ENCODE assay signal across 8 cellular contexts in genomic region chr9:93302586-93303257, GRCh38.
DNase-seq lines count a peak whose midpoint lies in the region; ATAC-seq and TF ChIP-seq lines count a peak whose summit lies in the region.

No MANE protein-coding gene starts in this region.

- intact Hi-C loops in left colon (cut with DNase I, micrococcal nuclease) = loop anchor here in 1 of 2 donors (10.0 kb wide), 1 partner anchor 138 kb away; no protein-coding TSS in a partner anchor

- peaks cover 3% of the 10 kb centered on the region; the same call in 1 of the 2 replicates for H3K36me3 ChIP-seq in WERI-Rb-1

- peak; percentile 51 for TF ChIP-seq CTCF in GM10248 (IDR thresholded peaks at IDR 0.05; ENCODE audit: control extremely low read depth, extremely low read depth, low read depth, missing control alignments)
- TF ChIP-seq CTCF in WERI-Rb-1 (IDR thresholded peaks at IDR 0.05; ENCODE audit: low read depth, low read length) = peak; percentile 83
- TF ChIP-seq CTCF in cardiac fibroblast (IDR thresholded peaks at IDR 0.05; ENCODE audit: low read depth, low read length) = peak; percentile 71

- no peak overlapping the region for H3K27ac ChIP-seq in WERI-Rb-1

- H3K27me3 ChIP-seq in WERI-Rb-1 (ENCODE audit: insufficient read depth, low read depth, severe bottlenecking) = no peaks in the 10 kb centered on the region

- H3K9me3 ChIP-seq in WERI-Rb-1 (ENCODE audit: severe bottlenecking) = no peaks in the 10 kb centered on the region

- H3K4me3 ChIP-seq in WERI-Rb-1 (ENCODE audit: low read depth, low read length) (no peak overlapping the region), cardiac fibroblast (replicated peaks in 1 of 2; ENCODE audit: low read depth in 2 of 2, low read length in 2 of 2) (no peak overlapping the region)

- peak; percentile 74 for DNase-seq in GM10248 (ENCODE audit: extremely low spot score)
- DNase-seq in NCI-H1092 (lab: John Stamatoyannopoulos, UW) = peak; percentile 56
- peak; percentile 86 for DNase-seq in WERI-Rb-1
- DNase-seq in cardiac fibroblast (ENCODE audit: low read depth in 2 of 2) = peak; percentile 66 to 75
- DNase-seq in left colon = peak; percentile 68 to 80
- peak; percentile 25 for DNase-seq in stimulated activated CD8-positive, alpha-beta memory T cell treated with anti-CD3 and anti-CD28 coated beads, Interleukin-12 subunit alpha, Interleukin-12 subunit beta, amount 100 ng/mL, for 24 hours (ENCODE audit: extremely low read depth)

- CTCF ChIA-PET in GM10248 (lab: Yijun Ruan, JAX) = interaction anchor here (0.6 to 2.4 kb wide), 7 partner anchors 8 to 299 kb away, joined by 3 to 13 read pairs (median 4); no protein-coding TSS in a partner anchor

- POLR2A ChIA-PET in GM10248 (lab: Yijun Ruan, JAX) = interaction anchor here (0.6 kb wide), 1 partner anchor 866 kb away, joined by 4 read pairs; no protein-coding TSS in a partner anchor

- ATAC-seq in left colon = peak; percentile 36
- ATAC-seq in HG02678 (IDR thresholded peaks at IDR 0.05; ENCODE audit: unreplicated experiment) = no peak
- ATAC-seq in GM21367 (IDR thresholded peaks at IDR 0.05; ENCODE audit: unreplicated experiment) = no peak

Comparison
In these comparisons a context has a peak if more than half of its experiments do, and no peak if none do; other contexts are left out.
1. DNase-seq: peak in every context shown above with its lines; median percentile 86 in WERI-Rb-1; 74 in GM10248; 74 in left colon; 70 in cardiac fibroblast; 56 in NCI-H1092; 25 in stimulated activated CD8-positive, alpha-beta memory T cell treated with anti-CD3 and anti-CD28 coated beads, Interleukin-12 subunit alpha, Interleukin-12 subunit beta, amount 100 ng/mL, for 24 hours.